In genomic region chr9:91359083-91359482, GRCh38 we compare ENCODE assay signal across 19 cellular contexts. TPM values are rescaled to one million over a fixed set of nuclear protein-coding genes. Genes with fewer than 3 reads are reported as not detected.
DNase-seq lines count a peak whose midpoint lies in the region; ATAC-seq and TF ChIP-seq lines count a peak whose summit lies in the region.
"Had no signal": no experiment of that assay in that cellular context is flagged by ENCODE, and none has a peak within 500 bp of the region (broad histone marks: within the 10 kb centered on the region; RNA-seq: fewer than 3 reads in every experiment).

No MANE protein-coding gene starts in this region.

- no peaks in the 10 kb centered on the region for H3K9me3 Mint-ChIP-seq in activated CD4-positive, alpha-beta T cell treated with anti-CD3 and anti-CD28 coated beads, Interleukin-2, amount 10 ng/mL, durations not matched to agents 7 days and 5 days
- peaks cover 2% of the 10 kb centered on the region for H3K9me3 Mint-ChIP-seq in activated naive CD8-positive, alpha-beta T cell treated with anti-CD3 and anti-CD28 coated beads, Interleukin-2, amount 10 ng/mL, durations not matched to agents 7 days and 5 days
- no peaks in the 10 kb centered on the region for H3K9me3 Mint-ChIP-seq in progenitor cell of endocrine pancreas (ENCODE audit: low read depth)
- H3K9me3 Mint-ChIP-seq: CD8-positive, alpha-beta T cell had no signal

- peak overlapping the region; percentile 93 for H3K4me3 Mint-ChIP-seq in activated CD4-positive, alpha-beta T cell treated with anti-CD3 and anti-CD28 coated beads, Interleukin-2, amount 10 ng/mL, durations not matched to agents 7 days and 5 days
- H3K4me3 Mint-ChIP-seq in activated naive CD8-positive, alpha-beta T cell treated with anti-CD3 and anti-CD28 coated beads, Interleukin-2, amount 10 ng/mL, durations not matched to agents 7 days and 5 days: peak overlapping the region; percentile 96
- peak overlapping the region; percentile 16 for H3K4me3 Mint-ChIP-seq in progenitor cell of endocrine pancreas (ENCODE audit: low read depth)

- DNase-seq in activated CD4-positive, alpha-beta T cell treated with anti-CD3 and anti-CD28 coated beads, Interleukin-2, amount 10 ng/mL, durations not matched to agents 7 days and 5 days: no peak
- no peak for DNase-seq in activated CD4-positive, alpha-beta T cell treated with anti-CD3 and anti-CD28 coated beads, Interleukin-2, amount 50 U/mL, for 1 hour
- no peak for DNase-seq in activated naive CD8-positive, alpha-beta T cell treated with anti-CD3 and anti-CD28 coated beads, Interleukin-2, amount 10 ng/mL, durations not matched to agents 7 days and 5 days
- no peak for DNase-seq in progenitor cell of endocrine pancreas (ENCODE audit: low spot score, unreplicated experiment)
- DNase-seq in NCI-H69 (lab: John Stamatoyannopoulos, UW): no peak
- no peak for DNase-seq in left cardiac atrium
- DNase-seq: aorta; CD8-positive, alpha-beta T cell; MM.1S; NCI-H1930; NCI-H510A treated with DMSO at 0.1 percent for 48 hours; sigmoid colon; stimulated activated CD4-positive, alpha-beta T cell treated with anti-CD3 and anti-CD28 coated beads, Interleukin-2, amount 100 ng/mL, for 48 hours had no signal

- TF ChIP-seq CTCF in KMS-11 (conservative IDR thresholded peaks at IDR 0.05; ENCODE audit: low read depth, low read length): no peak
- TF ChIP-seq CTCF in progenitor cell of endocrine pancreas (IDR thresholded peaks at IDR 0.05; ENCODE audit: unreplicated experiment): no peak

- no peaks in the 10 kb centered on the region for H3K27me3 ChIP-seq in KMS-11 (ENCODE audit: insufficient read depth, low read depth)
- H3K27me3 ChIP-seq: gastroesophageal sphincter, sigmoid colon, tibial nerve had no signal

- H3K4me2 ChIP-seq in KMS-11: peak overlapping the region; percentile 47; the same call in 1 of the 2 replicates

- H3K79me2 ChIP-seq in KMS-11 (ENCODE audit: insufficient read depth, low read depth): peaks cover 46% of the 10 kb centered on the region

- no peaks in the 10 kb centered on the region for H3K27me3 Mint-ChIP-seq in activated CD4-positive, alpha-beta T cell treated with anti-CD3 and anti-CD28 coated beads, Interleukin-2, amount 10 ng/mL, durations not matched to agents 7 days and 5 days
- no peaks in the 10 kb centered on the region for H3K27me3 Mint-ChIP-seq in activated naive CD8-positive, alpha-beta T cell treated with anti-CD3 and anti-CD28 coated beads, Interleukin-2, amount 10 ng/mL, durations not matched to agents 7 days and 5 days
- no peaks in the 10 kb centered on the region for H3K27me3 Mint-ChIP-seq in progenitor cell of endocrine pancreas

- no peak overlapping the region for H3K27ac ChIP-seq in KMS-11
- H3K27ac ChIP-seq: gastroesophageal sphincter, sigmoid colon had no signal

- H3K9ac ChIP-seq in KMS-11: no peak overlapping the region

- H3K4me1 ChIP-seq in KMS-11 (ENCODE audit: low read depth, poor library complexity, severe bottlenecking): peaks cover 37% of the 10 kb centered on the region

- H3K4me3 ChIP-seq in KMS-11 (IDR thresholded peaks at IDR 0.05; ENCODE audit: insufficient read depth, low read depth, low read length): no peak overlapping the region
- H3K4me3 ChIP-seq: gastroesophageal sphincter, sigmoid colon, tibial nerve had no signal

- CTCF ChIA-PET in activated CD4-positive, alpha-beta T cell treated with anti-CD3 and anti-CD28 coated beads, Interleukin-2, amount 10 ng/mL, durations not matched to agents 7 days and 5 days (lab: Charles Lee): interaction anchor here (0.8 to 2.6 kb wide), 8 partner anchors 13 to 445 kb away, joined by 3 to 7 read pairs (median 3); partner anchors contain the start of gene NFIL3

- no peaks in the 10 kb centered on the region for H4K20me1 ChIP-seq in KMS-11 (ENCODE audit: insufficient read depth)

- peak overlapping the region; percentile 83 for H3K27ac Mint-ChIP-seq in activated CD4-positive, alpha-beta T cell treated with anti-CD3 and anti-CD28 coated beads, Interleukin-2, amount 10 ng/mL, durations not matched to agents 7 days and 5 days
- peak overlapping the region; percentile 34 for H3K27ac Mint-ChIP-seq in activated naive CD8-positive, alpha-beta T cell treated with anti-CD3 and anti-CD28 coated beads, Interleukin-2, amount 10 ng/mL, durations not matched to agents 7 days and 5 days
- H3K27ac Mint-ChIP-seq in progenitor cell of endocrine pancreas: no peak overlapping the region
- H3K27ac Mint-ChIP-seq: CD8-positive, alpha-beta T cell had no signal

- H3K36me3 Mint-ChIP-seq in activated CD4-positive, alpha-beta T cell treated with anti-CD3 and anti-CD28 coated beads, Interleukin-2, amount 10 ng/mL, durations not matched to agents 7 days and 5 days (ENCODE audit: low read depth): peaks cover 33% of the 10 kb centered on the region
- peaks cover 18% of the 10 kb centered on the region for H3K36me3 Mint-ChIP-seq in activated naive CD8-positive, alpha-beta T cell treated with anti-CD3 and anti-CD28 coated beads, Interleukin-2, amount 10 ng/mL, durations not matched to agents 7 days and 5 days
- peaks cover 10% of the 10 kb centered on the region for H3K36me3 Mint-ChIP-seq in progenitor cell of endocrine pancreas (ENCODE audit: insufficient read depth)

- no peak for ATAC-seq in activated naive CD8-positive, alpha-beta T cell treated with anti-CD3 and anti-CD28 coated beads, Interleukin-2, amount 10 ng/mL, durations not matched to agents 7 days and 5 days (ENCODE audit: low read depth)
- ATAC-seq in GM21528 (IDR thresholded peaks at IDR 0.05; ENCODE audit: low FRiP score, unreplicated experiment) (no peak), left cardiac atrium (no peak)
- ATAC-seq: CD8-positive, alpha-beta T cell; gastroesophageal sphincter; Panc1; SK-N-SH treated with all-trans-retinoic acid at 6 μM for 48 hours had no signal

- H2AFZ ChIP-seq in KMS-11 (ENCODE audit: low read depth): no peak overlapping the region

- no peaks in the 10 kb centered on the region for H3K36me3 ChIP-seq in KMS-11 (ENCODE audit: insufficient read depth)

- intact Hi-C loops in left cardiac atrium (cut with DNase I): no loop called here

- POLR2A ChIA-PET in activated CD4-positive, alpha-beta T cell treated with anti-CD3 and anti-CD28 coated beads, Interleukin-2, amount 10 ng/mL, durations not matched to agents 7 days and 5 days (lab: Charles Lee): interaction anchor here (0.6 to 1.2 kb wide), 5 partner anchors 64 to 212 kb away, joined by 3 to 7 read pairs (median 3); partner anchors contain the start of gene NFIL3
- POLR2A ChIA-PET in activated naive CD8-positive, alpha-beta T cell treated with anti-CD3 and anti-CD28 coated beads, Interleukin-2, amount 10 ng/mL, durations not matched to agents 7 days and 5 days (lab: Charles Lee): interaction anchor here (0.6 to 1.5 kb wide), 3 partner anchors 8 to 13 kb away, joined by 3 to 5 read pairs (median 4); no protein-coding TSS in a partner anchor

- peaks cover 65% of the 10 kb centered on the region for H3K4me1 Mint-ChIP-seq in activated CD4-positive, alpha-beta T cell treated with anti-CD3 and anti-CD28 coated beads, Interleukin-2, amount 10 ng/mL, durations not matched to agents 7 days and 5 days
- peaks cover 39% of the 10 kb centered on the region for H3K4me1 Mint-ChIP-seq in activated naive CD8-positive, alpha-beta T cell treated with anti-CD3 and anti-CD28 coated beads, Interleukin-2, amount 10 ng/mL, durations not matched to agents 7 days and 5 days
- H3K4me1 Mint-ChIP-seq in progenitor cell of endocrine pancreas (ENCODE audit: low read depth): peaks cover 18% of the 10 kb centered on the region

RNA-seq across cellular contexts. Expression of gene AUH, which starts 2.6 kb away (rescaled TPM):
- total RNA-seq in activated CD4-positive, alpha-beta T cell treated with anti-CD3 and anti-CD28 coated beads, Interleukin-2, amount 10 ng/mL, durations not matched to agents 7 days and 5 days: 10 to 100 TPM; 16.8 to 17.0 TPM
- 10 to 100 TPM; 15.8 to 17.2 TPM for total RNA-seq in activated naive CD8-positive, alpha-beta T cell treated with anti-CD3 and anti-CD28 coated beads, Interleukin-2, amount 10 ng/mL, durations not matched to agents 7 days and 5 days
- total RNA-seq in progenitor cell of endocrine pancreas (24.9 and 31.1 TPM in 2 replicates), left cardiac atrium (10 to 100 TPM; 22.1 to 22.7 TPM)

Comparison
In these comparisons a context has a peak if more than half of its experiments do, and no peak if none do; other contexts are left out.
1. H3K4me3 Mint-ChIP-seq: peak in every context shown above with its lines; median percentile 96 in activated naive CD8-positive, alpha-beta T cell treated with anti-CD3 and anti-CD28 coated beads, Interleukin-2, amount 10 ng/mL, durations not matched to agents 7 days and 5 days; 93 in activated CD4-positive, alpha-beta T cell treated with anti-CD3 and anti-CD28 coated beads, Interleukin-2, amount 10 ng/mL, durations not matched to agents 7 days and 5 days; 16 in progenitor cell of endocrine pancreas.